Comparison of ENCODE assay signal across 9 cellular contexts in genomic region chr3:149376728-149377407, GRCh38. TPM values are rescaled to one million over a fixed set of nuclear protein-coding genes. Genes with fewer than 3 reads are reported as not detected.
DNase-seq lines count a peak whose midpoint lies in the region; TF ChIP-seq lines count a peak whose summit lies in the region.
"Had no signal": no experiment of that assay in that cellular context is flagged by ENCODE, and none has a peak within 500 bp of the region (broad histone marks: within the 10 kb centered on the region; RNA-seq: fewer than 3 reads in every experiment).

No MANE protein-coding gene starts in this region.

- no peaks in the 10 kb centered on the region for H3K36me3 ChIP-seq in duodenal mucosa (ENCODE audit: control insufficient read depth in 1 of 2, insufficient read depth in 2 of 2, low read length in 2 of 2)
- H3K36me3 ChIP-seq in uterus, result no peaks in the 10 kb centered on the region

- H3K27me3 ChIP-seq in duodenal mucosa (ENCODE audit: control insufficient read depth in 1 of 2, insufficient read depth in 2 of 2, low read length in 2 of 2), result no peaks in the 10 kb centered on the region
- H3K27me3 ChIP-seq in uterus, result no peaks in the 10 kb centered on the region

- DNase-seq in NCI-H69 (lab: John Stamatoyannopoulos, UW) (peak; percentile 63), lung microvascular endothelial cell (ENCODE audit: low read depth in 2 of 2) (peak; percentile 54 to 86), uterus (no peak), SIG-M5 treated with dmso at 0.1 percent for 504 hours (lab: John Stamatoyannopoulos, UW; ENCODE audit: unreplicated experiment) (no peak), NCI-H2107 (lab: John Stamatoyannopoulos, UW) (no peak), retina (no peak)
- DNase-seq: activated CD4-positive, alpha-beta T cell treated with anti-CD3 and anti-CD28 coated beads, Interleukin-2, amount 50 U/mL, for 4 hours; NCI-H510A had no signal

- H3K9me3 ChIP-seq in duodenal mucosa (ENCODE audit: control insufficient read depth in 1 of 2, low read length in 2 of 2), result no peaks in the 10 kb centered on the region
- no peaks in the 10 kb centered on the region for H3K9me3 ChIP-seq in uterus

- H3K9ac ChIP-seq in duodenal mucosa (ENCODE audit: low read depth in 1 of 2, low read length in 2 of 2), result peak overlapping the region; percentile 58 to 72

- intact Hi-C loops in uterus (cut with DNase I; ENCODE audit: low total_unique reads), result no loop called here

- no peak for TF ChIP-seq CTCF in uterus (IDR thresholded peaks at IDR 0.05)

- peaks cover 11 to 21% of the 10 kb centered on the region in 2 donors for H3K4me1 ChIP-seq in duodenal mucosa (ENCODE audit: control insufficient read depth in 1 of 2, insufficient read depth in 2 of 2, low read length in 2 of 2)
- H3K4me1 ChIP-seq in uterus, result no peaks in the 10 kb centered on the region

- H3K4me3 ChIP-seq in duodenal mucosa (ENCODE audit: low read depth in 1 of 2, low read length in 2 of 2), result peak overlapping the region; percentile 67 to 83
- H3K4me3 ChIP-seq in uterus, result peak overlapping the region; percentile 23 to 26

- H3K27ac ChIP-seq in duodenal mucosa (ENCODE audit: low read depth, low read length), result peak overlapping the region; percentile 71
- peak overlapping the region; percentile 67 to 78 for H3K27ac ChIP-seq in uterus

- peak in 1 of 2 donors; percentile 19 for TF ChIP-seq POLR2A in uterus (IDR thresholded peaks at IDR 0.05)

RNA-seq across cellular contexts. Expression of gene TM4SF1, which starts 0.6 kb away (rescaled TPM):
- total RNA-seq in lung microvascular endothelial cell, result 1,181 and 1,820 TPM in 2 replicates
- total RNA-seq in uterus, result 100 to 1,000 TPM; 102 to 118 (median 113) TPM

RNA-seq across cellular contexts. Expression of gene TM4SF18, which starts 43.4 kb away (rescaled TPM):
- total RNA-seq in lung microvascular endothelial cell, result 150 and 273 TPM in 2 replicates
- 10 to 100 TPM in 3 of 4 donors, 1 to 10 TPM in 1; 6.7 to 35.5 (median 14.6) TPM for total RNA-seq in uterus

Comparison
In these comparisons a context has a peak if more than half of its experiments do, and no peak if none do; other contexts are left out.
1. DNase-seq: peak in NCI-H69 (single experiment) and lung microvascular endothelial cell (2 of 2); none in uterus (0 of 2), SIG-M5 treated with dmso at 0.1 percent for 504 hours (single experiment), NCI-H2107 (single experiment) and retina (single experiment).